Comparison of ENCODE assay signal across 26 cellular contexts in genomic region chr7:111460695-111461094, GRCh38.
"Had no signal": no experiment of that assay in that cellular context is flagged by ENCODE, and none has a peak within 500 bp of the region (broad histone marks: within the 10 kb centered on the region; RNA-seq: fewer than 3 reads in every experiment).

No MANE protein-coding gene starts in this region.

- H3K4me1 ChIP-seq: colonic mucosa, esophagus muscularis mucosa, esophagus squamous epithelium, foreskin keratinocyte had no signal

- H3K4me3 ChIP-seq: colonic mucosa, coronary artery, dorsolateral prefrontal cortex, esophagus muscularis mucosa, esophagus squamous epithelium, gastrocnemius medialis, gastroesophageal sphincter, heart right ventricle had no signal

- H3K9me3 ChIP-seq: colonic mucosa, esophagus muscularis mucosa, esophagus squamous epithelium, gastrocnemius medialis, gastroesophageal sphincter, heart right ventricle had no signal

- H3K36me3 ChIP-seq: colonic mucosa, esophagus muscularis mucosa, esophagus squamous epithelium, gastrocnemius medialis, gastroesophageal sphincter, heart right ventricle had no signal

- H3K27ac ChIP-seq: colonic mucosa, coronary artery, dorsolateral prefrontal cortex, epithelial cell of prostate, esophagus muscularis mucosa, esophagus squamous epithelium, foreskin keratinocyte, gastrocnemius medialis, gastroesophageal sphincter, heart right ventricle had no signal

- FAIRE-seq: colon, endothelial cell of umbilical vein, frontal cortex had no signal

- H3K27me3 ChIP-seq: colonic mucosa, dorsolateral prefrontal cortex, esophagus muscularis mucosa, esophagus squamous epithelium, foreskin keratinocyte, gastrocnemius medialis, gastroesophageal sphincter, heart right ventricle had no signal

- ATAC-seq: effector memory CD8-positive, alpha-beta T cell; esophagus mucosa; foreskin keratinocyte; gastrocnemius medialis; gastroesophageal sphincter; heart right ventricle had no signal

- DNase-seq: colonic mucosa; cortex of kidney; dermis blood vessel endothelial cell; dorsolateral prefrontal cortex; effector CD4-positive, alpha-beta T cell; effector CD8-positive, alpha-beta T cell; effector memory CD4-positive, alpha-beta T cell; effector memory CD8-positive, alpha-beta T cell; endodermal cell; erythroblast; esophagus squamous epithelium; foreskin fibroblast; foreskin keratinocyte; foreskin melanocyte; gastrocnemius medialis; glutamatergic neuron; head of caudate nucleus; heart right ventricle had no signal
